In the genomic region with DNA sequence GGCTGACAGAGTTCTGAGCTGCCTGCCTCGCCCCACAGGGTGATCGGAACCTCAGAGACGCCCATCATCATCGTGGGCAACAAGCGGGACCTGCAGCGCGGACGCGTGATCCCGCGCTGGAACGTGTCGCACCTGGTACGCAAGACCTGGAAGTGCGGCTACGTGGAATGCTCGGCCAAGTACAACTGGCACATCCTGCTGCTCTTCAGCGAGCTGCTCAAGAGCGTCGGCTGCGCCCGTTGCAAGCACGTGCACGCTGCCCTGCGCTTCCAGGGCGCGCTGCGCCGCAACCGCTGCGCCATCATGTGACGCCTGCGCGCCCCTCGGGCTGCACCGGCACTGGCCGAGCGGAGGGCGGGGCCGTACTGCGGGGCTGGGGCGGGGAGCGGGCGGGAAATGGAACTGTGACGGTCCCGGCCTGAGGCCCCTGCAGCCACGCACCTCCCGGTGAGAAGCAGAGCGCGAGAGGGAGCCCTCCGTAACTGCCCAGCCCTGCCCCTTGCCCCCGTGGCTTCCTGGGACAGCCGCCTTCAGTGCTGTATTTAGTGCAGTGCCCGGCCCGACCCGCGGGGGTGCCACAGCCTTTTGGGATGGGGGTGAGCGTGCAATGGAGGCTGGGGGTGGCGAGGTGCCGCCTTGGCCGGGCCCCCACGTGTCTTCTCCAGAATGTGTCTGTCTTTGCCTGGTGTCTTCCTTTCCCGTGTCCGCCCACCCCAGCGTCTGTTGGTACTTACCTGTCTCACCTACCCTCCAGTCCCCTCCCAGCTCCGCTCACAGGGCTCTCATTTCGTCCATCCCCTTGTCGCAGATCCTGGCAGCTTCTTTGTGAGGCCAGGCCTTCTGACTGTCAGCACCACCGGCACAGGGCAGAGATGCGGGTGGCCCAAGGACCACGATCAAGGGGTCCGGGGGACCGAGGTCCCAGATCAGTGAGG, we compare ENCODE assay signal across 8 cellular contexts. TPM values are rescaled to one million over a fixed set of nuclear protein-coding genes. Genes with fewer than 3 reads are reported as not detected.
A peak's percentile ranks its signal among the peaks of the same experiment; 100 is the strongest.
DNase-seq lines count a peak whose midpoint lies in the region; ATAC-seq, FAIRE-seq and TF ChIP-seq lines count a peak whose summit lies in the region.

No MANE protein-coding gene starts in this region.

- no peak overlapping the region for H3K4me3 Mint-ChIP-seq in HFFc6

- no peak overlapping the region for H3K27ac Mint-ChIP-seq in HFFc6

- H2AFZ ChIP-seq in osteoblast (ENCODE audit: low read length), result no peak overlapping the region

- no peaks in the 10 kb centered on the region for H3K79me2 ChIP-seq in osteoblast (ENCODE audit: insufficient read depth, low read length)

- peaks cover 49% of the 10 kb centered on the region for H3K27me3 ChIP-seq in osteoblast (ENCODE audit: insufficient read depth, low read length)

- no peak overlapping the region for H3K4me3 ChIP-seq in osteoblast (ENCODE audit: insufficient read depth, low read length)

- no peak overlapping the region for H3K27ac ChIP-seq in osteoblast (ENCODE audit: low read depth, low read length)

- no peaks in the 10 kb centered on the region for H4K20me1 ChIP-seq in osteoblast (ENCODE audit: insufficient read depth, low read length)

- H3K4me1 ChIP-seq in osteoblast (ENCODE audit: insufficient read depth, low read length), result no peaks in the 10 kb centered on the region

- TF ChIP-seq CTCF in osteoblast (IDR thresholded peaks at IDR 0.05; ENCODE audit: extremely low read depth, low read depth, low read length) (no peak), HFFc6 (IDR thresholded peaks at IDR 0.05) (no peak)

- H3K4me1 Mint-ChIP-seq in HFFc6 (ENCODE audit: low read depth), result no peaks in the 10 kb centered on the region

- no peaks in the 10 kb centered on the region for H3K9me3 Mint-ChIP-seq in HFFc6

- no peaks in the 10 kb centered on the region for H3K9me3 ChIP-seq in osteoblast (ENCODE audit: low read depth, low read length)

- H3K36me3 Mint-ChIP-seq in HFFc6 (ENCODE audit: low read depth), result peaks cover 4% of the 10 kb centered on the region; the same call in 1 of the 2 replicates

- H3K4me2 ChIP-seq in osteoblast (ENCODE audit: insufficient read depth, low read length), result no peak overlapping the region

- DNase-seq in DMS53 treated with DMSO at 0.1 percent for 48 hours (lab: John Stamatoyannopoulos, UW; ENCODE audit: unreplicated experiment) (peak; percentile 34), NCI-H69 (lab: John Stamatoyannopoulos, UW) (peak; percentile 87), osteoblast (ENCODE audit: insufficient read length, low spot score, missing footprints) (peak; percentile 80), HFFc6 (no peak), RCC 7860 (ENCODE audit: low spot score) (no peak)

- no peak for FAIRE-seq in RCC 7860 (lab: Jason Lieb, UNC)

- peaks cover 43% of the 10 kb centered on the region for H3K27me3 Mint-ChIP-seq in HFFc6 (ENCODE audit: insufficient read depth)

- ATAC-seq in esophagus mucosa (peak; percentile 19), HG02885 (IDR thresholded peaks at IDR 0.05; ENCODE audit: poor library complexity, unreplicated experiment) (no peak), GM18498 (IDR thresholded peaks at IDR 0.05; ENCODE audit: unreplicated experiment) (no peak)

- H3K36me3 ChIP-seq in osteoblast (ENCODE audit: insufficient read depth, low read length), result no peaks in the 10 kb centered on the region

RNA-seq across cellular contexts. Expression of a gene that starts 9.8 kb away (rescaled TPM):
- 0.32 TPM for total RNA-seq in esophagus mucosa
- 2.7 and 4.0 TPM in 2 replicates for total RNA-seq in osteoblast
- total RNA-seq in HFFc6 (2021; fragmentation: NEBNext Ultra II Directional; extraction: Animal tissue kit (Norgen Biotek cat#: 25700)), result 1 to 10 TPM; 1.7 to 5.0 (median 1.8) TPM

RNA-seq across cellular contexts. Expression of a gene that starts 11.8 kb away (rescaled TPM):
- not detected for total RNA-seq in esophagus mucosa
- not detected in 2 replicates for total RNA-seq in osteoblast
- total RNA-seq in HFFc6 (2021; fragmentation: NEBNext Ultra II Directional; extraction: Animal tissue kit (Norgen Biotek cat#: 25700)), result not detected

RNA-seq across cellular contexts. Expression of a gene that starts 19.4 kb away (rescaled TPM):
- total RNA-seq in esophagus mucosa (not detected), osteoblast (not detected in 2 replicates)
- total RNA-seq in HFFc6 (2021; fragmentation: NEBNext Ultra II Directional; extraction: Animal tissue kit (Norgen Biotek cat#: 25700)), result not detected

RNA-seq across cellular contexts. Expression of a gene that starts 54.2 kb away (rescaled TPM):
- total RNA-seq in esophagus mucosa (14.5 TPM), osteoblast (1.2 and 1.8 TPM in 2 replicates)
- total RNA-seq in HFFc6 (2021; fragmentation: NEBNext Ultra II Directional; extraction: Animal tissue kit (Norgen Biotek cat#: 25700)), result not detected

Comparison
In these comparisons a context has a peak if more than half of its experiments do, and no peak if none do; other contexts are left out.
1. DNase-seq: peak in DMS53 treated with DMSO at 0.1 percent for 48 hours (single experiment), NCI-H69 (single experiment) and osteoblast (single experiment); none in HFFc6 (single experiment) and RCC 7860 (single experiment).